In the genomic region with DNA sequence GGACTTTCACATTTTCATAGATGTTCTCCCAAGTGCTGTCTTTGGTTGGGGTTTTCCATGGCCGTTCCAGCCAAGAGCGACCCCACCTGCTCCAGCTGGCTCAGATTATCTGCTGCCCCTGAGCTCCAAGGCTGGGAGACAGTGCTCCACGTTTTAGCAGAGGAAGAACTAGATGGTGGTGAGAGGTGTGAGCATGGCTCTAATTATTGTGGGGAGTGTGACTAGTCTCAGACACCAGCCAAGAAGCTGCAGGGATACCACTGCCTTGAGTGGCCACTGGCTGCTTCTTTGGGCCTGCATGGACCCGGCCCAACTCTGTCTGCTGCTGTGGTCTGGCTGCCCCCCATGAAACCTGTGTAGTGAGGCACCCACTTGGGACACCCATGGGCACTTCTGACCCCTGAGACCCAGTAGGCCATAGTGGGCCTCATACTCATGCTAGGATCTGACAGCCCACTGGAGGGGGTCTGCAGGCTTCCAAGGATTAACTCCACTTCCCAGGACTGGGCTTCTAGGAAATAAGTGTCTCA, we compare ENCODE assay signal across 21 cellular contexts.
"Had no signal": no experiment of that assay in that cellular context is flagged by ENCODE, and none has a peak within 500 bp of the region (broad histone marks: within the 10 kb centered on the region; RNA-seq: fewer than 3 reads in every experiment).

No MANE protein-coding gene starts in this region.

- H3K4me3 ChIP-seq: left lung, sigmoid colon, SJCRH30, smooth muscle cell, testis, upper lobe of left lung had no signal

- H3K4me2 ChIP-seq: smooth muscle cell had no signal

- ATAC-seq: activated CD4-positive, alpha-beta T cell treated with anti-CD3 and anti-CD28 coated beads for 36 hours; activated T-cell treated with anti-CD3 and anti-CD28 coated beads, Interleukin-2, amount 50 U/mL, for 72 hours; left lung; naive thymus-derived CD8-positive, alpha-beta T cell; stimulated activated naive B cell treated with anti-CD40 and anti-IgM and Interleukin-4, amounts not matched to agents 10 μg/mL and 1 μg/mL and 100 μg/mL, for 72 hours; WTC11 had no signal

- H3K27me3 ChIP-seq: left lung, sigmoid colon, SJCRH30, testis, upper lobe of left lung had no signal

- DNase-seq: activated CD4-positive, alpha-beta memory T cell treated with anti-CD3 and anti-CD28 coated beads, Interleukin-2, amount 10 ng/mL, durations not matched to agents 7 days and 5 days; activated CD4-positive, alpha-beta T cell treated with anti-CD3 and anti-CD28 coated beads for 36 hours; activated gamma-delta T cell; activated T-cell treated with anti-CD3 and anti-CD28 coated beads, Interleukin-2, amount 50 U/mL, for 72 hours; amniotic stem cell; erythroblast; foreskin fibroblast; left lung; naive thymus-derived CD8-positive, alpha-beta T cell; nucleus accumbens; sigmoid colon; SJCRH30; stimulated activated CD4-positive, alpha-beta T cell treated with anti-CD3 and anti-CD28 coated beads, Interleukin-2, amount 100 ng/mL, for 48 hours; stimulated activated CD8-positive, alpha-beta memory T cell treated with anti-CD3 and anti-CD28 coated beads, Interleukin-4, amount 100 ng/mL, for 48 hours; stimulated activated naive B cell treated with anti-CD40 and anti-IgM and Interleukin-4, amounts not matched to agents 10 μg/mL and 1 μg/mL and 100 μg/mL, for 72 hours; T-helper 1 cell; T-helper 9 cell; testis; upper lobe of left lung had no signal

- H3K27ac ChIP-seq: left lung, sigmoid colon, testis, upper lobe of left lung had no signal

- H3K9me3 ChIP-seq: left lung, sigmoid colon, SJCRH30, testis, upper lobe of left lung had no signal
